Comparison of ENCODE assay signal across 2 cellular contexts in genomic region chr16:57628008-57628781, GRCh38.
A peak's percentile ranks its signal among the peaks of the same experiment; 100 is the strongest.
TF ChIP-seq lines count a peak whose summit lies in the region.

ADGRG1 (plus strand) TSS chr16:57628630; CDS start chr16:57650288, 21,658 bp downstream.

TF ChIP-seq in SK-N-SH, 30 proteins besides CTCF, POLR2A, EP300 and RAD21 (continued from another document):
- TF ChIP-seq REST (IDR thresholded peaks at IDR 0.05; ENCODE audit: low read depth, low read length) (peak; percentile 13; the same call in 1 of the 2 replicates), FOSL2 (IDR thresholded peaks at IDR 0.05; ENCODE audit: borderline replicate concordance, low read depth) (peak; percentile 94), GABPA (IDR thresholded peaks at IDR 0.05; ENCODE audit: low read depth) (no peak), EZH2phosphoT487 (IDR thresholded peaks at IDR 0.05; ENCODE audit: borderline replicate concordance, low read depth) (no peak), POLR2AphosphoS5 (IDR thresholded peaks at IDR 0.05; ENCODE audit: low read depth, low read length) (0 out of 2 replicates have a peak, but pooled peaks have one; percentile 21), PBX3 (IDR thresholded peaks at IDR 0.05) (peak; percentile 84), MXI1 (IDR thresholded peaks at IDR 0.05; ENCODE audit: low read depth, low read length) (no peak), YY1 (IDR thresholded peaks at IDR 0.05; ENCODE audit: low read depth) (no peak), FOXM1 (IDR thresholded peaks at IDR 0.05; ENCODE audit: low read depth) (no peak), ZBTB33 (IDR thresholded peaks at IDR 0.05; ENCODE audit: borderline replicate concordance, low read depth) (no peak), USF2 (IDR thresholded peaks at IDR 0.05; ENCODE audit: borderline replicate concordance, low read depth, low read length) (no peak), RFX5 (IDR thresholded peaks at IDR 0.05; ENCODE audit: low read length) (no peak), TCF12 (IDR thresholded peaks at IDR 0.05) (peak; percentile 76), JUND (IDR thresholded peaks at IDR 0.05) (peak; percentile 93)
TF ChIP-seq in SK-N-SH: peak in this region for 10.

TF ChIP-seq in K562, 482 proteins besides CTCF, POLR2A, EP300 and RAD21 (continued from another document and continues in another):
- TF ChIP-seq HMGN3 (IDR thresholded peaks at IDR 0.05; ENCODE audit: borderline replicate concordance, extremely low read depth, insufficient read length, low read depth, low read length) (peak; percentile 45), TAL1 (IDR thresholded peaks at IDR 0.05) (no peak), GTF2F1 (IDR thresholded peaks at IDR 0.05; ENCODE audit: low read depth, low read length) (0 out of 2 replicates have a peak, but pooled peaks have one; percentile 25), PKNOX1 (IDR thresholded peaks at IDR 0.05) (peak; percentile 78), C11orf30 (IDR thresholded peaks at IDR 0.05; ENCODE audit: low read depth) (peak; percentile 75; the same call in 1 of the 2 replicates), KLF16 (IDR thresholded peaks at IDR 0.05) (peak; percentile 36; the same call in 1 of the 2 replicates), MYC (IDR thresholded peaks at IDR 0.05; ENCODE audit: low read depth, low read length) (0 out of 2 replicates have a peak, but pooled peaks have one; percentile 12), MYC (CRISPR knock-in tag; IDR thresholded peaks at IDR 0.05; ENCODE audit: borderline replicate concordance, low read depth) (no peak), MAFG (tag; conservative IDR thresholded peaks at IDR 0.05) (0 out of 2 replicates have a peak, but pooled peaks have one; percentile 23), VEZF1 (CRISPR knock-in tag; IDR thresholded peaks at IDR 0.05) (peak; percentile 80), STAT5B (CRISPR knock-in tag; IDR thresholded peaks at IDR 0.05) (no peak), PBX2 (CRISPR knock-in tag; IDR thresholded peaks at IDR 0.05; ENCODE audit: low read depth) (no peak), PBX2 (tag; conservative IDR thresholded peaks at IDR 0.05; ENCODE audit: low read depth) (peak; percentile 56; the same call in 1 of the 2 replicates), ZNF79 (CRISPR knock-in tag; IDR thresholded peaks at IDR 0.05; ENCODE audit: low read depth) (no peak), MEIS2 (IDR thresholded peaks at IDR 0.05; ENCODE audit: partially characterized antibody) (peak; percentile 81), RHOXF2B (CRISPR knock-in tag; conservative IDR thresholded peaks at IDR 0.05) (0 out of 2 replicates have a peak, but pooled peaks have one; percentile 22), ZNF740 (CRISPR knock-in tag; IDR thresholded peaks at IDR 0.05) (peak; percentile 46; the same call in 1 of the 2 replicates), ZNF740 (tag; IDR thresholded peaks at IDR 0.05) (no peak), KDM1A (IDR thresholded peaks at IDR 0.05) (peak in 1 of 2 experiments; percentile 25; a peak in 1 of 4 replicates), SRF (CRISPR knock-in tag; IDR thresholded peaks at IDR 0.05) (peak in 1 of 2 experiments; percentile 65; a peak in 1 of 4 replicates), ZNF263 (CRISPR knock-in tag; IDR thresholded peaks at IDR 0.05; ENCODE audit: borderline replicate concordance) (peak; percentile 100), SMARCA4 (IDR thresholded peaks at IDR 0.05) (peak; percentile 51; the same call in 1 of the 2 replicates), SREBF1 (IDR thresholded peaks at IDR 0.05; ENCODE audit: borderline replicate concordance, low read depth, low read length) (no peak), JUND (IDR thresholded peaks at IDR 0.05; ENCODE audit: borderline replicate concordance, low read depth, low read length) (peak; percentile 91), JUND (tag; IDR thresholded peaks at IDR 0.05; ENCODE audit: borderline replicate concordance, low read depth, low read length) (peak; percentile 72; the same call in 2 of the 3 replicates), ZBTB11 (CRISPR knock-in tag; IDR thresholded peaks at IDR 0.05) (no peak), SP1 (CRISPR knock-in tag; IDR thresholded peaks at IDR 0.05) (peak; percentile 64), TCF3 (CRISPR knock-in tag; IDR thresholded peaks at IDR 0.05) (peak; percentile 55), FOSL1 (tag; conservative IDR thresholded peaks at IDR 0.05) (peak; percentile 91), TSHZ1 (CRISPR knock-in tag; IDR thresholded peaks at IDR 0.05) (no peak), RFX1 (IDR thresholded peaks at IDR 0.05) (peak; percentile 93), HOXB6 (CRISPR knock-in tag; IDR thresholded peaks at IDR 0.05; ENCODE audit: borderline replicate concordance) (no peak), EWSR1 (IDR thresholded peaks at IDR 0.05; ENCODE audit: borderline replicate concordance, low read depth, partially characterized antibody) (no peak), MBD2 (IDR thresholded peaks at IDR 0.05; ENCODE audit: borderline replicate concordance, low read depth) (peak; percentile 20; the same call in 1 of the 2 replicates), TFAP4 (CRISPR knock-in tag; IDR thresholded peaks at IDR 0.05; ENCODE audit: borderline replicate concordance) (peak; percentile 98), ZNF217 (CRISPR knock-in tag; IDR thresholded peaks at IDR 0.05) (no peak)
